Comparison of ENCODE assay signal across 8 cellular contexts in the genomic region with DNA sequence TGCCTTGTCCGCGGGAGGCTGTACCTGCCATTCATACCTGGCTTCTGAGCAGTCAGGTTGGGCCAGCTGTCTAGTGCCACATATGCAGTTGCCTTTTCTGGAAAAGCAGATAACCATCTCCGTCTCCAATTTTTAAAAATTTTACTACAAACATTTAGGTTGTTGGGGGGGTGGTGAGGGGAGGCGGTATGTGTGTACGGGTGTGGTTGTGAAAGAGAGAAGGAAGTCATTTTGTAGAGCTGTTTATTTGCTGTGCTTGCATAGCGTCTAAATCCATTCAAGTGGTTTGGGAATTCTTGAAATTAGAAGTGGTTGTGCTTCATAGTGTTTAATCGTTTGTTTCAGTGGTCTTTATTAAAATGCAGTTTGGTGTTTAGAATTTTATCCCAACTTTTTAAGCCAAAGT. TPM values are rescaled to one million over a fixed set of nuclear protein-coding genes. Genes with fewer than 3 reads are reported as not detected.
DNase-seq lines count a peak whose midpoint lies in the region; ATAC-seq, FAIRE-seq and TF ChIP-seq lines count a peak whose summit lies in the region.

No MANE protein-coding gene starts in this region.

- no peaks in the 10 kb centered on the region for H3K9me2 ChIP-seq in hepatocyte (replicated peaks; ENCODE audit: insufficient read depth)

- H3K4me2 ChIP-seq in hepatocyte, result peak overlapping the region; percentile 77

- peak; percentile 12 for ATAC-seq in GM18502 (IDR thresholded peaks at IDR 0.05; ENCODE audit: poor library complexity, unreplicated experiment)
- peak; percentile 13 for ATAC-seq in HG02973 (IDR thresholded peaks at IDR 0.05; ENCODE audit: unreplicated experiment)
- no peak for ATAC-seq in activated CD8-positive, alpha-beta T cell treated with anti-CD3 and anti-CD28 coated beads for 36 hours

- H3K27ac ChIP-seq in hepatocyte (peak overlapping the region; percentile 91), small intestine (ENCODE audit: low read depth in 1 of 2, low read length in 1 of 2) (peak overlapping the region; percentile 92 to 97)

- FAIRE-seq in small intestine (lab: Jason Lieb, UNC), result no peak

- H2AFZ ChIP-seq in hepatocyte, result peak overlapping the region; percentile 57

- WGBS in hepatocyte (ENCODE audit: low lambda C conversion rate, missing lambda C conversion rate), result 2% methylated on average over 7 of the region's 7 CpGs
- 0% methylated on average over 7 of the region's 7 CpGs for WGBS in small intestine, 3 donors

- POLR2A ChIA-PET in activated CD8-positive, alpha-beta T cell treated with anti-CD3 and anti-CD28 coated beads for 36 hours (lab: Charles Lee), result no interaction called here

- H3K9me3 ChIP-seq in hepatocyte (ENCODE audit: low read depth) (no peaks in the 10 kb centered on the region), small intestine (ENCODE audit: control insufficient read depth, low read depth) (no peaks in the 10 kb centered on the region)

- no peak overlapping the region for H3K27ac Mint-ChIP-seq in activated CD8-positive, alpha-beta T cell treated with anti-CD3 and anti-CD28 coated beads for 36 hours

- CTCF ChIA-PET in activated CD8-positive, alpha-beta T cell treated with anti-CD3 and anti-CD28 coated beads for 36 hours (lab: Charles Lee), result interaction anchor here (0.8 to 2.8 kb wide), 3 partner anchors 40 to 83 kb away, joined by 3 to 14 read pairs (median 3); no protein-coding TSS in a partner anchor

- no peaks in the 10 kb centered on the region for H3K36me3 Mint-ChIP-seq in activated CD8-positive, alpha-beta T cell treated with anti-CD3 and anti-CD28 coated beads for 36 hours (ENCODE audit: low read depth)

- H3K4me1 ChIP-seq in hepatocyte (ENCODE audit: insufficient read depth), result peaks cover 5% of the 10 kb centered on the region
- H3K4me1 ChIP-seq in small intestine (ENCODE audit: control insufficient read depth in 2 of 2, insufficient read depth in 1 of 2, low read depth in 1 of 2, low read length in 1 of 2), result peaks cover 0 to 4% of the 10 kb centered on the region in 2 donors

- intact Hi-C loops in activated CD8-positive, alpha-beta T cell treated with anti-CD3 and anti-CD28 coated beads for 36 hours (cut with micrococcal nuclease), result no loop called here

- H3K27me3 ChIP-seq in hepatocyte (no peaks in the 10 kb centered on the region), small intestine (ENCODE audit: control insufficient read depth in 2 of 2, insufficient read depth in 2 of 2, low read length in 2 of 2) (no peaks in the 10 kb centered on the region)

- no peak for DNase-seq in activated CD8-positive, alpha-beta T cell treated with anti-CD3 and anti-CD28 coated beads for 36 hours
- no peak for DNase-seq in hepatocyte (ENCODE audit: low spot score)
- DNase-seq in small intestine, result no peak
- no peak for DNase-seq in AML-193 (lab: John Stamatoyannopoulos, UW)
- DNase-seq in LoVo (ENCODE audit: low spot score), result no peak
- no peak for DNase-seq in SIG-M5 treated with dmso at 0.1 percent for 504 hours (lab: John Stamatoyannopoulos, UW; ENCODE audit: unreplicated experiment)

- no peak for TF ChIP-seq CTCF in activated CD8-positive, alpha-beta T cell treated with anti-CD3 and anti-CD28 coated beads for 36 hours (IDR thresholded peaks at IDR 0.05)
- no peak for TF ChIP-seq CTCF in hepatocyte (IDR thresholded peaks at IDR 0.05; ENCODE audit: poor library complexity)

- peak overlapping the region; percentile 70 for H3K4me3 Mint-ChIP-seq in activated CD8-positive, alpha-beta T cell treated with anti-CD3 and anti-CD28 coated beads for 36 hours

- H3K36me3 ChIP-seq in hepatocyte (replicated peaks; ENCODE audit: insufficient read depth, low read depth), result no peaks in the 10 kb centered on the region
- H3K36me3 ChIP-seq in small intestine (ENCODE audit: control insufficient read depth in 2 of 2, insufficient read depth in 2 of 2, low read length in 2 of 2), result no peaks in the 10 kb centered on the region

- peaks cover 54% of the 10 kb centered on the region for H3K79me2 ChIP-seq in hepatocyte

- peaks cover 3% of the 10 kb centered on the region for H3K9me3 Mint-ChIP-seq in activated CD8-positive, alpha-beta T cell treated with anti-CD3 and anti-CD28 coated beads for 36 hours

- H3K4me1 Mint-ChIP-seq in activated CD8-positive, alpha-beta T cell treated with anti-CD3 and anti-CD28 coated beads for 36 hours (ENCODE audit: low read depth), result peaks cover 5% of the 10 kb centered on the region

- H3K27me3 Mint-ChIP-seq in activated CD8-positive, alpha-beta T cell treated with anti-CD3 and anti-CD28 coated beads for 36 hours, result peaks cover 43% of the 10 kb centered on the region

- peaks cover 6% of the 10 kb centered on the region for H4K20me1 ChIP-seq in hepatocyte (ENCODE audit: insufficient read depth, poor library complexity, severe bottlenecking)

- H3K4me3 ChIP-seq in hepatocyte (peak overlapping the region; percentile 79), small intestine (ENCODE audit: low read depth in 1 of 2, low read length in 2 of 2) (peak overlapping the region; percentile 79 to 88)

RNA-seq across cellular contexts. Expression of gene TBC1D12, which starts 1.5 kb away (rescaled TPM):
- under 1 TPM; 0.20 TPM for total RNA-seq in activated CD8-positive, alpha-beta T cell treated with anti-CD3 and anti-CD28 coated beads for 36 hours
- total RNA-seq in hepatocyte, result 15.6 and 26.1 TPM in 2 replicates
- polyA plus RNA-seq in hepatocyte (7.7 and 9.2 TPM in 2 replicates), small intestine (10 to 100 TPM in 1 of 3 donors, 1 to 10 TPM in 2; 6.4 to 17.7 (median 8.9) TPM)

RNA-seq across cellular contexts. Expression of gene NOC3L, which starts 41.1 kb away (rescaled TPM):
- 10 to 100 TPM; 45.5 to 46.6 TPM for total RNA-seq in activated CD8-positive, alpha-beta T cell treated with anti-CD3 and anti-CD28 coated beads for 36 hours
- total RNA-seq in hepatocyte, result 18.8 and 20.5 TPM in 2 replicates
- polyA plus RNA-seq in hepatocyte (9.4 and 10.5 TPM in 2 replicates), small intestine (1 to 10 TPM; 1.4 to 8.4 (median 2.7) TPM)

Comparison
In these comparisons a context has a peak if more than half of its experiments do, and no peak if none do; other contexts are left out.
1. RNA of gene TBC1D12, which starts 1.5 kb away (total RNA-seq): 15.6 to 26.1 TPM in hepatocyte; 0.20 TPM in activated CD8-positive, alpha-beta T cell treated with anti-CD3 and anti-CD28 coated beads for 36 hours; every median in the first group is over 10 times any median in the second.